20 cellular contexts compared by ENCODE assay signal in the genomic region with DNA sequence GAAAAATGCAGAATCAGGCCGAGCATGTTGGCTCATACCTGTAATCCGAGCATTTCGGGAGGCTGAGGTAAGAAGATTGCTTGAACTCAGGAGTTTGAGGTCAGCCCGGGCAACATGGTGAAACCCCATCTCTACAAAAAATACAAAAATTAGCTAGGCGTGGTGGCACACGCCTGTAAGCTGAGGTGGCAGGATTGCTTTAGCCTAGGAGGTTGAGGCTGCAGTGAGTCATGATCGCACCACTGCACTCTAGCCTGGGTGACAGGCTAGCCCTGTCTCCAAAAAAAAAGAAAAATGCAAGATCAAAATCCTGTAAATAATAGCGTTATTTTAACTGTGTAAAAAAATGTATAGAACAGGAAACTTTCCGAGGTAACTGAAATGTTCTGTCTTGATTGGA. TPM values are rescaled to one million over a fixed set of nuclear protein-coding genes. Genes with fewer than 3 reads are reported as not detected.
DNase-seq lines count a peak whose midpoint lies in the region; ATAC-seq and TF ChIP-seq lines count a peak whose summit lies in the region.
"Had no signal": no experiment of that assay in that cellular context is flagged by ENCODE, and none has a peak within 500 bp of the region (broad histone marks: within the 10 kb centered on the region; RNA-seq: fewer than 3 reads in every experiment).

No MANE protein-coding gene starts in this region.

- H3K4me1 ChIP-seq in ACC112 (ENCODE audit: control insufficient read depth, insufficient read depth, low read length, unreplicated experiment) (peaks cover 34% of the 10 kb centered on the region), mammary epithelial cell (ENCODE audit: insufficient read depth, low read length) (peaks cover 17% of the 10 kb centered on the region)
- H3K4me1 ChIP-seq: upper lobe of right lung had no signal

- H3K4me2 ChIP-seq in mammary epithelial cell (ENCODE audit: insufficient read depth, low read depth, low read length) = peak overlapping the region; percentile 47

- WGBS in mammary epithelial cell (ENCODE audit: low coverage, missing lambda C conversion rate) = 24% methylated on average over 6 of the region's 9 CpGs

- peak overlapping the region; percentile 2 for H3K9ac ChIP-seq in mammary epithelial cell (ENCODE audit: insufficient read depth, low read length)

- peak overlapping the region; percentile 55 for H3K27ac ChIP-seq in ACC112 (ENCODE audit: low read depth, low read length)
- H3K27ac ChIP-seq in mammary epithelial cell (ENCODE audit: insufficient read depth, low read depth, low read length) = peak overlapping the region; percentile 48
- H3K27ac ChIP-seq: coronary artery, skin epidermis, upper lobe of right lung had no signal

- in situ Hi-C loops in mammary epithelial cell (cut with MboI; ENCODE audit: low sequenced_read_pairs in 2 of 2) = no loop called here

- no peak overlapping the region for H3K4me3 ChIP-seq in ACC112 (ENCODE audit: low read depth, low read length)
- no peak overlapping the region for H3K4me3 ChIP-seq in mammary epithelial cell (replicated peaks in 1 of 3; ENCODE audit: insufficient read depth in 1 of 3, low read depth in 2 of 3, low read length in 3 of 3)
- H3K4me3 ChIP-seq: coronary artery, skin epidermis, upper lobe of right lung had no signal

- H3K79me2 ChIP-seq in ACC112 (ENCODE audit: control insufficient read depth, insufficient read depth, low read length, unreplicated experiment) (peaks cover 4% of the 10 kb centered on the region), mammary epithelial cell (ENCODE audit: insufficient read depth, low read length) (peaks cover 9% of the 10 kb centered on the region)

- dilution Hi-C loops in mammary epithelial cell (cut with HindIII; ENCODE audit: low sequenced_read_pairs) = loop anchor here (5.0 kb wide), 1 partner anchor 61 kb away; no protein-coding TSS in a partner anchor

- intact Hi-C loops in mammary epithelial cell (cut with micrococcal nuclease) = no loop called here

- BruUV-seq in mammary epithelial cell (replicated peaks; lab: Mats Ljungman, UMichigan) = no TSS peak

- H3K9me3 ChIP-seq in mammary epithelial cell (replicated peaks; ENCODE audit: insufficient read depth, low read length) = no peaks in the 10 kb centered on the region
- H3K9me3 ChIP-seq: upper lobe of right lung had no signal

- CTCF ChIA-PET in mammary epithelial cell (lab: Charles Lee; ENCODE audit: low non-redundant PET) = no interaction called here

- TF ChIP-seq CTCF in mammary epithelial cell (conservative IDR thresholded peaks at IDR 0.05 in 1 of 2, IDR thresholded peaks at IDR 0.05 in 1 of 2; ENCODE audit: extremely low read depth in 1 of 2, insufficient read depth in 1 of 2, low read depth in 1 of 2, low read length in 2 of 2) = no peak

- no peaks in the 10 kb centered on the region for H4K20me1 ChIP-seq in mammary epithelial cell (ENCODE audit: insufficient read depth, low read length)

- DNase-seq in LHCN-M2 (ENCODE audit: low read depth) (peak; percentile 57), mammary epithelial cell (peak; percentile 88), kidney tubule cell (ENCODE audit: low spot score) (peak; percentile 54), amniotic stem cell (lab: John Stamatoyannopoulos, UW) (no peak), T1000 (lab: John Stamatoyannopoulos, UW) (no peak), DMS153 treated with DMSO at 0.1 percent for 48 hours (lab: John Stamatoyannopoulos, UW; ENCODE audit: unreplicated experiment) (no peak)
- DNase-seq: ACHN; activated CD4-positive, alpha-beta memory T cell treated with anti-CD3 and anti-CD28 coated beads for 36 hours; activated naive CD4-positive, alpha-beta T cell treated with Interleukin-2 at 50 U/mL for 16 hours; activated T-cell treated with anti-CD3 and anti-CD28 coated beads for 4 hours; Karpas-422; NCI-H526 treated with DMSO at 0.1 percent for 48 hours; stimulated activated CD4-positive, alpha-beta T cell treated with anti-CD3 and anti-CD28 coated beads, Interleukin-4, amount 100 ng/mL, for 24 hours; upper lobe of right lung had no signal

- H3K27me3 ChIP-seq in ACC112 (ENCODE audit: insufficient read depth, low read length) = no peaks in the 10 kb centered on the region
- no peaks in the 10 kb centered on the region for H3K27me3 ChIP-seq in mammary epithelial cell (ENCODE audit: insufficient read depth, low read length)
- H3K27me3 ChIP-seq: upper lobe of right lung had no signal

- H2AFZ ChIP-seq in ACC112 (ENCODE audit: low read length, unreplicated experiment) (no peak overlapping the region), mammary epithelial cell (ENCODE audit: low read depth, low read length) (no peak overlapping the region)

- no peak for ATAC-seq in HG02938 (IDR thresholded peaks at IDR 0.05; ENCODE audit: unreplicated experiment)
- ATAC-seq: natural killer cell treated with Interleukin-12 subunit alpha and Interleukin-12 subunit beta and Interleukin-15 and Interleukin-18, amount 100 ng/mL, for 72 hours; upper lobe of right lung had no signal

- peaks cover 44% of the 10 kb centered on the region for H3K36me3 ChIP-seq in ACC112 (ENCODE audit: insufficient read depth, low read length)
- peaks cover 43% of the 10 kb centered on the region for H3K36me3 ChIP-seq in mammary epithelial cell (ENCODE audit: insufficient read depth, low read length)

RNA-seq across cellular contexts. Expression of gene RNF44, which starts 39.4 kb away (rescaled TPM):
- 5.5 and 10.5 TPM in 2 replicates for total RNA-seq in LHCN-M2 (2014; rRNA removed)
- 5.4 TPM for polyA plus RNA-seq in LHCN-M2 (2012)
- 10 to 100 TPM in 1 of 2 donors, 1 to 10 TPM in 1; 5.5 to 29.1 TPM for total RNA-seq in mammary epithelial cell
- 7.9 TPM for polyA plus RNA-seq in mammary epithelial cell
- polyA minus RNA-seq in mammary epithelial cell = 10.3 TPM

RNA-seq across cellular contexts. Expression of gene FAF2, which starts 49.7 kb away (rescaled TPM):
- total RNA-seq in LHCN-M2 (2014; rRNA removed) = 37.9 and 42.4 TPM in 2 replicates
- polyA plus RNA-seq in LHCN-M2 (2012) = 22.4 TPM
- total RNA-seq in mammary epithelial cell = 10 to 100 TPM; 48.5 to 58.8 TPM
- polyA plus RNA-seq in mammary epithelial cell = 34.9 TPM
- polyA minus RNA-seq in mammary epithelial cell = 51.6 TPM

RNA-seq across cellular contexts. Expression of gene CDHR2, which starts 51.3 kb away (rescaled TPM):
- not detected in 2 replicates for total RNA-seq in LHCN-M2 (2014; rRNA removed)
- 0.30 TPM for polyA plus RNA-seq in LHCN-M2 (2012)
- total RNA-seq in mammary epithelial cell = under 1 TPM; under 0.01 to 0.21 TPM
- 0.01 TPM for polyA plus RNA-seq in mammary epithelial cell
- not detected for polyA minus RNA-seq in mammary epithelial cell
- polyA plus RNA-seq: CD14-positive monocyte had no signal

Comparison
In these comparisons a context has a peak if more than half of its experiments do, and no peak if none do; other contexts are left out.
1. DNase-seq: peak in LHCN-M2 (single experiment), mammary epithelial cell (single experiment) and kidney tubule cell (single experiment); none in amniotic stem cell (single experiment), T1000 (single experiment) and DMS153 treated with DMSO at 0.1 percent for 48 hours (single experiment).